ENCODE assay signal across 21 cellular contexts in the genomic region with DNA sequence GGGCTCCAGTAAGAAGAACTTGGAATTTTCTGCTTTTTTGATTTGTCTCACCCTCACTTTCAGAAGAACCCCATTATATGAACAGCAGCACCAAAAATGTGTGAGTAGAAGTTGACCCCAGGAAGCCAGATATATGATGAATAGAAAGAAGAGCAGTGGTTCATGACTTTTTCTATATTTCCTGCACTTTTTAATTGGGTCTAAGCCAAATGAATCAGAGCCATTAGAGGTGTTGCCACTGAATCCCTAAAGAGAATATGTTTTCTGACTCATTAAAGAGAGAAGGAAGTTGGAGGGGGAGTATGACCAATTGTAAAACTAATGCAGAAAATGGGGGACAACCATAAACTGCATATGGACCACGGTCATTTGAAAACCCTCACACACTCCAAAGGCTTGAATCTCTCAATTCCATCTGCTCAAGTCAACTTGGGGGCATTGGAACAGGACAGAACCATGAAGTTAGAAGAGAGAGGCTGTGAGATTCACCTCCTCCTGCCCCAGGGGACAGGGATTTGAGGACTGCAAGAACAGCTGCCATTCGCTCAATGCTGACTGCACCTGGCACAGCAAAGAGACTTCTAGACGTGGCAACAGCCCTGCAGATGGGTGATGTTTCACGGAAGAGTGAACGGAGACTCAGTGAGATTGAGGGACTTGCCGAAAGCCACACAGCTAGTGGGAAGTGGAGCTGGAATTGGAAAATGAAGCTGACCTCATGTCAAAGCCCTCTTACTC. TPM values are rescaled to one million over a fixed set of nuclear protein-coding genes. Genes with fewer than 3 reads are reported as not detected.
DNase-seq lines count a peak whose midpoint lies in the region; ATAC-seq and TF ChIP-seq lines count a peak whose summit lies in the region.
"Had no signal": no experiment of that assay in that cellular context is flagged by ENCODE, and none has a peak within 500 bp of the region (broad histone marks: within the 10 kb centered on the region; RNA-seq: fewer than 3 reads in every experiment).

No MANE protein-coding gene starts in this region.

- no peaks in the 10 kb centered on the region for H3K9me2 ChIP-seq in GM23248 (ENCODE audit: insufficient read depth)

- H3K4me2 ChIP-seq in BLaER1 (peak overlapping the region; percentile 60), GM23248 (ENCODE audit: unreplicated experiment) (no peak overlapping the region)
- H3K4me2 ChIP-seq: neural progenitor cell had no signal

- peak; percentile 71 for DNase-seq in GM23248
- DNase-seq in NCI-H524 treated with DMSO at 0.1 percent for 48 hours (lab: John Stamatoyannopoulos, UW): peak; percentile 63
- DNase-seq in fibroblast of mammary gland (ENCODE audit: low read depth): peak; percentile 75
- DNase-seq in suprapubic skin (ENCODE audit: low spot score in 2 of 2): no peak
- DNase-seq in left lobe of liver (ENCODE audit: low spot score): no peak
- DNase-seq: activated B cell treated with CpG ODN at 0.5 μM for 24 hours; activated effector memory CD4-positive, alpha-beta T cell treated with anti-CD3 and anti-CD28 coated beads, Interleukin-2, amount 50 U/mL, for 16 hours; amygdala; GOT3; heart left ventricle; MV-4-11; NCI-H526 treated with DMSO at 0.1 percent for 48 hours had no signal

- H3K79me2 ChIP-seq in GM23248 (ENCODE audit: insufficient read depth): no peaks in the 10 kb centered on the region

- H4K20me1 ChIP-seq in BLaER1 (no peaks in the 10 kb centered on the region), GM23248 (ENCODE audit: insufficient read depth) (no peaks in the 10 kb centered on the region)

- 76 to 78% methylated on average over 6 of the region's 6 CpGs for WGBS in GM23248 (ENCODE audit: low coverage in 1 of 2, low lambda C conversion rate in 2 of 2, missing lambda C conversion rate in 2 of 2), 2 experiments
- 64% methylated on average over 6 of the region's 6 CpGs for WGBS in suprapubic skin

- TF ChIP-seq CTCF in fibroblast of mammary gland (conservative IDR thresholded peaks at IDR 0.05; ENCODE audit: control insufficient read depth, insufficient read depth, low read depth, low read length): no peak
- TF ChIP-seq CTCF in suprapubic skin (IDR thresholded peaks at IDR 0.05): no peak

- no peaks in the 10 kb centered on the region for H3F3A ChIP-seq in GM23248 (ENCODE audit: insufficient read depth)

- peaks cover 28% of the 10 kb centered on the region for H3K4me1 ChIP-seq in BLaER1
- peaks cover 8% of the 10 kb centered on the region; the same call in 1 of the 2 replicates for H3K4me1 ChIP-seq in GM23248 (ENCODE audit: insufficient read depth)
- H3K4me1 ChIP-seq in suprapubic skin: peaks cover 44% of the 10 kb centered on the region
- H3K4me1 ChIP-seq: right atrium auricular region had no signal

- H3K9me3 ChIP-seq in BLaER1 (no peaks in the 10 kb centered on the region), GM23248 (ENCODE audit: low read depth) (no peaks in the 10 kb centered on the region), suprapubic skin (no peaks in the 10 kb centered on the region)
- H3K9me3 ChIP-seq: heart left ventricle, right atrium auricular region, vagina had no signal

- in situ Hi-C loops in GM23248 (cut with MboI): no loop called here

- TF ChIP-seq EP300 in suprapubic skin (IDR thresholded peaks at IDR 0.05): no peak

- H3K27me3 ChIP-seq in BLaER1 (no peaks in the 10 kb centered on the region), GM23248 (replicated peaks; ENCODE audit: insufficient read depth) (no peaks in the 10 kb centered on the region), suprapubic skin (no peaks in the 10 kb centered on the region)
- H3K27me3 ChIP-seq: heart left ventricle, neural progenitor cell, right atrium auricular region, vagina had no signal

- H3K27ac ChIP-seq in BLaER1 (no peak overlapping the region), GM23248 (no peak overlapping the region), suprapubic skin (no peak overlapping the region)
- H3K27ac ChIP-seq: epithelial cell of prostate, heart left ventricle, neural progenitor cell, right atrium auricular region, vagina had no signal

- TF ChIP-seq POLR2A in suprapubic skin (IDR thresholded peaks at IDR 0.05): no peak

- ATAC-seq in HG02759 (IDR thresholded peaks at IDR 0.05; ENCODE audit: unreplicated experiment): no peak
- ATAC-seq in left lobe of liver: no peak
- no peak for ATAC-seq in GM19023 (IDR thresholded peaks at IDR 0.05; ENCODE audit: unreplicated experiment)
- ATAC-seq: heart left ventricle had no signal

- no peak overlapping the region for H3K4me3 ChIP-seq in BLaER1
- H3K4me3 ChIP-seq in GM23248: no peak overlapping the region
- H3K4me3 ChIP-seq in fibroblast of mammary gland (ENCODE audit: control insufficient read depth, low read depth, low read length): no peak overlapping the region
- H3K4me3 ChIP-seq in suprapubic skin: no peak overlapping the region
- H3K4me3 ChIP-seq: heart left ventricle, neural progenitor cell, right atrium auricular region, vagina had no signal

- no peak overlapping the region for H2AFZ ChIP-seq in GM23248
- H2AFZ ChIP-seq: neural progenitor cell had no signal

- H3K36me3 ChIP-seq in BLaER1 (no peaks in the 10 kb centered on the region), GM23248 (ENCODE audit: low read depth) (no peaks in the 10 kb centered on the region), suprapubic skin (no peaks in the 10 kb centered on the region)
- H3K36me3 ChIP-seq: heart left ventricle, neural progenitor cell, right atrium auricular region, vagina had no signal

- H3K9ac ChIP-seq in BLaER1 (no peak overlapping the region), GM23248 (no peak overlapping the region)
- H3K9ac ChIP-seq: neural progenitor cell had no signal

RNA-seq across cellular contexts. Expression of a gene that starts 3.0 kb away (rescaled TPM):
- not detected in 2 replicates for total RNA-seq in GM23248 (2014; rRNA removed; shearing (Covaris generic))
- not detected in 2 replicates for polyA plus RNA-seq in GM23248 (2016; fragmentation: Nextera tagmentation; extraction: Ambion mirVana)
- total RNA-seq in suprapubic skin (100 to 1,000 TPM; 158 to 307 (median 277) TPM), left lobe of liver (not detected)
- total RNA-seq: activated B cell treated with CpG ODN at 0.5 μM for 24 hours; heart left ventricle; mesenteric fat pad; right atrium auricular region; T-helper 1 cell treated with Interleukin-12 subunit alpha and Interleukin-12 subunit beta and Interleukin-4 antibody, amounts not matched to agents 30 ng/mL and 1 ng/mL, for 36 hours had no signal

Comparison
In these comparisons a context has a peak if more than half of its experiments do, and no peak if none do; other contexts are left out.
1. DNase-seq: peak in GM23248 (single experiment), NCI-H524 treated with DMSO at 0.1 percent for 48 hours (single experiment) and fibroblast of mammary gland (single experiment); none in suprapubic skin (0 of 2) and left lobe of liver (single experiment).
2. RNA of a gene that starts 3.0 kb away (total RNA-seq): 158 to 307 TPM in suprapubic skin; not detected in left lobe of liver (single experiment) and not detected in GM23248; every median in the first group is over 100 times any median in the second.